In genomic region chr7:52309631-52310030, GRCh38 we compare ENCODE assay signal across 7 cellular contexts.
"Had no signal": no experiment of that assay in that cellular context is flagged by ENCODE, and none has a peak within 500 bp of the region (broad histone marks: within the 10 kb centered on the region; RNA-seq: fewer than 3 reads in every experiment).

No MANE protein-coding gene starts in this region.

- H3K27ac ChIP-seq: HL-60 had no signal

- H3K4me2 ChIP-seq: GM23338 had no signal

- H3K36me3 ChIP-seq: HAP-1 had no signal

- H3K4me1 ChIP-seq: HAP-1 had no signal

- H2AFZ ChIP-seq: GM23338 had no signal

- DNase-seq: H7, HFFc6, KG1 had no signal

- ATAC-seq: GM23338, HCT116 had no signal

- H3K4me3 ChIP-seq: GM23338, HAP-1 had no signal

- H3K9me3 ChIP-seq: HAP-1 had no signal
